Comparison of ENCODE assay signal across 22 cellular contexts in genomic region chr5:172389578-172390112, GRCh38.
DNase-seq lines count a peak whose midpoint lies in the region; ATAC-seq and TF ChIP-seq lines count a peak whose summit lies in the region.
"Had no signal": no experiment of that assay in that cellular context is flagged by ENCODE, and none has a peak within 500 bp of the region (broad histone marks: within the 10 kb centered on the region; RNA-seq: fewer than 3 reads in every experiment).

No MANE protein-coding gene starts in this region.

- H3K27me3 Mint-ChIP-seq in WTC11 (ENCODE audit: low read depth) (no peaks in the 10 kb centered on the region), osteocyte (ENCODE audit: unreplicated experiment) (no peaks in the 10 kb centered on the region)
- peaks cover 4% of the 10 kb centered on the region for H3K27me3 Mint-ChIP-seq in activated CD8-positive, alpha-beta T cell treated with anti-CD3 and anti-CD28 coated beads for 36 hours
- H3K27me3 Mint-ChIP-seq: brain had no signal

- intact Hi-C loops in activated CD8-positive, alpha-beta T cell treated with anti-CD3 and anti-CD28 coated beads for 36 hours (cut with micrococcal nuclease): no loop called here

- no peaks in the 10 kb centered on the region for H3K79me2 ChIP-seq in DOHH2 (ENCODE audit: control insufficient read depth, low read length)

- H3K27ac Mint-ChIP-seq in WTC11 (no peak overlapping the region), osteocyte (ENCODE audit: unreplicated experiment) (no peak overlapping the region)
- no peak overlapping the region for H3K27ac Mint-ChIP-seq in activated CD8-positive, alpha-beta T cell treated with anti-CD3 and anti-CD28 coated beads for 36 hours
- H3K27ac Mint-ChIP-seq: memory B cell; T-helper 1 cell treated with Interleukin-12 subunit alpha and Interleukin-12 subunit beta and Interleukin-4 antibody, amounts not matched to agents 30 μg/mL and 1 μg/mL, for 36 hours had no signal

- POLR2A ChIA-PET in WTC11 (lab: Charles Lee): no interaction called here
- POLR2A ChIA-PET in activated CD8-positive, alpha-beta T cell treated with anti-CD3 and anti-CD28 coated beads for 36 hours (lab: Charles Lee): no interaction called here

- H3K4me1 Mint-ChIP-seq in WTC11 (no peaks in the 10 kb centered on the region), osteocyte (ENCODE audit: unreplicated experiment) (peaks cover 2% of the 10 kb centered on the region)
- H3K4me1 Mint-ChIP-seq in activated CD8-positive, alpha-beta T cell treated with anti-CD3 and anti-CD28 coated beads for 36 hours (ENCODE audit: low read depth): no peaks in the 10 kb centered on the region
- H3K4me1 Mint-ChIP-seq: brain, memory B cell had no signal

- H3K9me3 Mint-ChIP-seq in WTC11 (peaks cover 3% of the 10 kb centered on the region; the same call in 1 of the 2 replicates), osteocyte (ENCODE audit: unreplicated experiment) (no peaks in the 10 kb centered on the region)
- no peaks in the 10 kb centered on the region for H3K9me3 Mint-ChIP-seq in activated CD8-positive, alpha-beta T cell treated with anti-CD3 and anti-CD28 coated beads for 36 hours
- H3K9me3 Mint-ChIP-seq: brain; memory B cell; T-helper 1 cell treated with Interleukin-12 subunit alpha and Interleukin-12 subunit beta and Interleukin-4 antibody, amounts not matched to agents 30 μg/mL and 1 μg/mL, for 36 hours had no signal

- H3K9me2 ChIP-seq in DOHH2 (replicated peaks; ENCODE audit: control insufficient read depth, low read length): no peaks in the 10 kb centered on the region

- no peak overlapping the region for H3K4me3 ChIP-seq in DOHH2 (ENCODE audit: low read length)
- H3K4me3 ChIP-seq: BLaER1 treated with 17β-estradiol and CSF1 and Interleukin-3, amounts not matched to agents 10 nM and 100 nM; coronary artery; gastroesophageal sphincter; stomach had no signal

- no peak overlapping the region for H3K4me2 ChIP-seq in DOHH2 (ENCODE audit: low read length)
- H3K4me2 ChIP-seq: BLaER1 treated with 17β-estradiol and CSF1 and Interleukin-3, amounts not matched to agents 10 nM and 100 nM had no signal

- no peak for ATAC-seq in WTC11
- ATAC-seq in activated CD8-positive, alpha-beta T cell treated with anti-CD3 and anti-CD28 coated beads for 36 hours: no peak
- ATAC-seq: gastroesophageal sphincter had no signal

- no peaks in the 10 kb centered on the region for H4K20me1 ChIP-seq in DOHH2 (ENCODE audit: control insufficient read depth, insufficient read depth, low read depth, low read length)

- DNase-seq in HuH-7 (ENCODE audit: low spot score) (peak; percentile 19), WTC11 (ENCODE audit: low spot score) (no peak), osteocyte (ENCODE audit: extremely low spot score, unreplicated experiment) (no peak), activated gamma-delta T cell treated with Interleukin-2 at 50 U/mL for 16 hours (no peak), NCI-H1694 (lab: John Stamatoyannopoulos, UW) (no peak)
- no peak for DNase-seq in activated CD8-positive, alpha-beta T cell treated with anti-CD3 and anti-CD28 coated beads for 36 hours
- DNase-seq: activated CD4-positive, alpha-beta T cell treated with anti-CD3 and anti-CD28 coated beads, Interleukin-2, amount 50 U/mL, for 1 hour; activated CD8-positive, alpha-beta memory T cell treated with anti-CD3 and anti-CD28 coated beads, Interleukin-2, amount 50 U/mL, for 4 hours; GDM1; Karpas-422; NCI-H1105 treated with DMSO at 0.1 percent for 48 hours; NCI-H446 treated with DMSO at 0.1 percent for 48 hours; SIG-M5; stimulated activated CD4-positive, alpha-beta T cell treated with anti-CD3 and anti-CD28 coated beads, Interleukin-12 subunit alpha, Interleukin-12 subunit beta, amount 100 ng/mL, for 4 hours; stomach had no signal

- H3K4me1 ChIP-seq in DOHH2 (ENCODE audit: control insufficient read depth, low read length): no peaks in the 10 kb centered on the region
- H3K4me1 ChIP-seq: BLaER1 treated with 17β-estradiol and CSF1 and Interleukin-3, amounts not matched to agents 10 nM and 100 nM had no signal

- TF ChIP-seq CTCF in DOHH2 (IDR thresholded peaks at IDR 0.05; ENCODE audit: low read depth, low read length, poor library complexity, severe bottlenecking): peak; percentile 40
- TF ChIP-seq CTCF in WTC11 (IDR thresholded peaks at IDR 0.05): no peak
- TF ChIP-seq CTCF in osteocyte (IDR thresholded peaks at IDR 0.05): peak; percentile 27
- TF ChIP-seq CTCF in activated CD8-positive, alpha-beta T cell treated with anti-CD3 and anti-CD28 coated beads for 36 hours (IDR thresholded peaks at IDR 0.05): no peak

- CTCF ChIA-PET in WTC11 (lab: Charles Lee): no interaction called here
- CTCF ChIA-PET in activated CD8-positive, alpha-beta T cell treated with anti-CD3 and anti-CD28 coated beads for 36 hours (lab: Charles Lee): no interaction called here

- no peaks in the 10 kb centered on the region for H3K36me3 ChIP-seq in DOHH2 (ENCODE audit: control insufficient read depth, low read length)

- H3K4me3 Mint-ChIP-seq in WTC11: no peak overlapping the region
- no peak overlapping the region for H3K4me3 Mint-ChIP-seq in osteocyte (ENCODE audit: unreplicated experiment)
- H3K4me3 Mint-ChIP-seq in activated CD8-positive, alpha-beta T cell treated with anti-CD3 and anti-CD28 coated beads for 36 hours: no peak overlapping the region
- H3K4me3 Mint-ChIP-seq: brain; memory B cell; T-helper 1 cell treated with Interleukin-12 subunit alpha and Interleukin-12 subunit beta and Interleukin-4 antibody, amounts not matched to agents 30 μg/mL and 1 μg/mL, for 36 hours had no signal

- no peaks in the 10 kb centered on the region for H3F3A ChIP-seq in DOHH2 (ENCODE audit: control insufficient read depth, insufficient read depth)

- H3K9me3 ChIP-seq in DOHH2 (ENCODE audit: control insufficient read depth, insufficient read depth, low read length): no peaks in the 10 kb centered on the region
- H3K9me3 ChIP-seq: gastroesophageal sphincter, stomach had no signal

- no peak overlapping the region for H3K27ac ChIP-seq in DOHH2 (ENCODE audit: low read depth, low read length)
- H3K27ac ChIP-seq: BLaER1 treated with 17β-estradiol and CSF1 and Interleukin-3, amounts not matched to agents 10 nM and 100 nM; coronary artery; gastroesophageal sphincter; stomach had no signal

- H3K27me3 ChIP-seq in DOHH2 (ENCODE audit: control insufficient read depth, low read length): peaks cover 9% of the 10 kb centered on the region
- H3K27me3 ChIP-seq: BLaER1 treated with 17β-estradiol and CSF1 and Interleukin-3, amounts not matched to agents 10 nM and 100 nM; gastroesophageal sphincter; stomach had no signal

- peaks cover 69% of the 10 kb centered on the region for H3K36me3 Mint-ChIP-seq in WTC11
- H3K36me3 Mint-ChIP-seq in osteocyte (ENCODE audit: unreplicated experiment): peaks cover 66% of the 10 kb centered on the region
- no peaks in the 10 kb centered on the region for H3K36me3 Mint-ChIP-seq in activated CD8-positive, alpha-beta T cell treated with anti-CD3 and anti-CD28 coated beads for 36 hours (ENCODE audit: low read depth)
- H3K36me3 Mint-ChIP-seq: memory B cell had no signal

TF ChIP-seq in WTC11, 78 proteins besides CTCF, POLR2A, EP300 and RAD21 (continues in another document):
- TF ChIP-seq ZNF425 (CRISPR knock-in tag; conservative IDR thresholded peaks at IDR 0.05): no peak
- no peak for TF ChIP-seq ATF3 (CRISPR knock-in tag; conservative IDR thresholded peaks at IDR 0.05)

Comparison
In these comparisons a context has a peak if more than half of its experiments do, and no peak if none do; other contexts are left out.
1. CTCF ChIP-seq: peak in DOHH2 (single experiment) and osteocyte (single experiment); none in WTC11 (single experiment) and activated CD8-positive, alpha-beta T cell treated with anti-CD3 and anti-CD28 coated beads for 36 hours (single experiment).